In the genomic region with DNA sequence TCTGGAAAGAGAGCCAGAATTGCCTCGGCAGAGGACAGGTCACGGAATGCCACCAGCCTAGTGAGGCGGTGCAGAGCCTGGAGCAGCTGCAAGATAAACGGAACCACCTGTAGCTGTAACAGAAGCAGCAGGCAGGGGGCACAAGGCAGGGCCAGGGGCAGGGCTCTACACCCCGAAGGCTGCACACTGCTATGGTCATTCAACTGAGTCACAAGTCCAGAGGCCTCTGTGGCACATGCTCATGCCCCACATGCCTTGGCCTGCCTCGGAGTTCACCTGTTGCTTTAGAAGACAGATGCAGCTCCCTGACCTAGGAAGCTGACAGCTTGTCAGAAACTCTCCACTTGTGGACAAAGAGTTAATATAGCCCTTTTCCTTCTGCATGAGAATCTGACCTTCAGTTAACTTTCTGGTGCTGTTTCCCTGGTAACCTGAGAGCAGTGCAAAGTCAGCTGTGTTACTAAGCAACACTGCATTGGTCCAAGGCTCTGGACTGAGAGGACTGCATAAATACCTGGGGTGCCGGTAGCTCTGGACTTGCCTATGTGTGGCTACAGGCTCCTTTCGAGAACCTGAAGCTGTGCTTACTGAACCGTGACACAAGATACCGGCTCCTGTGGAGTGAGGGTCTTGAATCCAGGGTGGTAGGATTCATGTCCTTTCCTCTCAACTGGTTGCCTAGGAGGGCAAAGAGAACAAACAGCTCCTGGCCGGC, we compare ENCODE assay signal across 2 cellular contexts.
TF ChIP-seq lines count a peak whose summit lies in the region.

No MANE protein-coding gene starts in this region.

TF ChIP-seq in SK-N-SH treated with all-trans-retinoic acid at 6 μM for 48 hours, 23 proteins besides CTCF, POLR2A, EP300 and RAD21 (continued from another document):
- TF ChIP-seq, protein P1, sequence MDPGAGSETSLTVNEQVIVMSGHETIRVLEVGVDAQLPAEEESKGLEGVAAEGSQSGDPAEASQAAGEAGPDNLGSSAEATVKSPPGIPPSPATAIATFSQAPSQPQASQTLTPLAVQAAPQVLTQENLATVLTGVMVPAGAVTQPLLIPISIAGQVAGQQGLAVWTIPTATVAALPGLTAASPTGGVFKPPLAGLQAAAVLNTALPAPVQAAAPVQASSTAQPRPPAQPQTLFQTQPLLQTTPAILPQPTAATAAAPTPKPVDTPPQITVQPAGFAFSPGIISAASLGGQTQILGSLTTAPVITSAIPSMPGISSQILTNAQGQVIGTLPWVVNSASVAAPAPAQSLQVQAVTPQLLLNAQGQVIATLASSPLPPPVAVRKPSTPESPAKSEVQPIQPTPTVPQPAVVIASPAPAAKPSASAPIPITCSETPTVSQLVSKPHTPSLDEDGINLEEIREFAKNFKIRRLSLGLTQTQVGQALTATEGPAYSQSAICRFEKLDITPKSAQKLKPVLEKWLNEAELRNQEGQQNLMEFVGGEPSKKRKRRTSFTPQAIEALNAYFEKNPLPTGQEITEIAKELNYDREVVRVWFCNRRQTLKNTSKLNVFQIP (CRISPR knock-in tag; IDR thresholded peaks at IDR 0.05; ENCODE audit: borderline replicate concordance, low read depth), result no peak
- TF ChIP-seq ZNF565 (CRISPR knock-in tag; conservative IDR thresholded peaks at IDR 0.05; ENCODE audit: low read depth) (no peak), ZNF70 (CRISPR knock-in tag; IDR thresholded peaks at IDR 0.05) (no peak), OSR1 (CRISPR knock-in tag; IDR thresholded peaks at IDR 0.05) (no peak), GLIS3 (CRISPR knock-in tag; IDR thresholded peaks at IDR 0.05) (no peak), ZFP3 (CRISPR knock-in tag; IDR thresholded peaks at IDR 0.05) (no peak)
- TF ChIP-seq, protein P2, sequence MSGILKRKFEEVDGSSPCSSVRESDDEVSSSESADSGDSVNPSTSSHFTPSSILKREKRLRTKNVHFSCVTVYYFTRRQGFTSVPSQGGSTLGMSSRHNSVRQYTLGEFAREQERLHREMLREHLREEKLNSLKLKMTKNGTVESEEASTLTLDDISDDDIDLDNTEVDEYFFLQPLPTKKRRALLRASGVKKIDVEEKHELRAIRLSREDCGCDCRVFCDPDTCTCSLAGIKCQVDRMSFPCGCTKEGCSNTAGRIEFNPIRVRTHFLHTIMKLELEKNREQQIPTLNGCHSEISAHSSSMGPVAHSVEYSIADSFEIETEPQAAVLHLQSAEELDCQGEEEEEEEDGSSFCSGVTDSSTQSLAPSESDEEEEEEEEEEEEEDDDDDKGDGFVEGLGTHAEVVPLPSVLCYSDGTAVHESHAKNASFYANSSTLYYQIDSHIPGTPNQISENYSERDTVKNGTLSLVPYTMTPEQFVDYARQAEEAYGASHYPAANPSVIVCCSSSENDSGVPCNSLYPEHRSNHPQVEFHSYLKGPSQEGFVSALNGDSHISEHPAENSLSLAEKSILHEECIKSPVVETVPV (CRISPR knock-in tag; IDR thresholded peaks at IDR 0.05), result no peak
- TF ChIP-seq, protein P3, sequence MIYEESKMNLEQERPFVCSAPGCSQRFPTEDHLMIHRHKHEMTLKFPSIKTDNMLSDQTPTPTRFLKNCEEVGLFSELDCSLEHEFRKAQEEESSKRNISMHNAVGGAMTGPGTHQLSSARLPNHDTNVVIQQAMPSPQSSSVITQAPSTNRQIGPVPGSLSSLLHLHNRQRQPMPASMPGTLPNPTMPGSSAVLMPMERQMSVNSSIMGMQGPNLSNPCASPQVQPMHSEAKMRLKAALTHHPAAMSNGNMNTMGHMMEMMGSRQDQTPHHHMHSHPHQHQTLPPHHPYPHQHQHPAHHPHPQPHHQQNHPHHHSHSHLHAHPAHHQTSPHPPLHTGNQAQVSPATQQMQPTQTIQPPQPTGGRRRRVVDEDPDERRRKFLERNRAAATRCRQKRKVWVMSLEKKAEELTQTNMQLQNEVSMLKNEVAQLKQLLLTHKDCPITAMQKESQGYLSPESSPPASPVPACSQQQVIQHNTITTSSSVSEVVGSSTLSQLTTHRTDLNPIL (CRISPR knock-in tag; IDR thresholded peaks at IDR 0.05; ENCODE audit: low read depth), result no peak

TF ChIP-seq in SK-N-SH, 30 proteins besides CTCF, POLR2A, EP300 and RAD21 (continued from another document):
- TF ChIP-seq, protein P4, sequence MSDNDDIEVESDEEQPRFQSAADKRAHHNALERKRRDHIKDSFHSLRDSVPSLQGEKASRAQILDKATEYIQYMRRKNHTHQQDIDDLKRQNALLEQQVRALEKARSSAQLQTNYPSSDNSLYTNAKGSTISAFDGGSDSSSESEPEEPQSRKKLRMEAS (IDR thresholded peaks at IDR 0.05; ENCODE audit: low read depth), result no peak
- TF ChIP-seq MXI1 (IDR thresholded peaks at IDR 0.05; ENCODE audit: low read depth, low read length) (no peak), YY1 (IDR thresholded peaks at IDR 0.05; ENCODE audit: low read depth) (no peak), FOXJ3 (CRISPR knock-in tag; IDR thresholded peaks at IDR 0.05) (no peak), TAF1 (IDR thresholded peaks at IDR 0.05; ENCODE audit: borderline replicate concordance, low read depth, low read length) (no peak), JUND (IDR thresholded peaks at IDR 0.05) (no peak), GABPA (IDR thresholded peaks at IDR 0.05; ENCODE audit: low read depth) (no peak)
- TF ChIP-seq, protein P5, sequence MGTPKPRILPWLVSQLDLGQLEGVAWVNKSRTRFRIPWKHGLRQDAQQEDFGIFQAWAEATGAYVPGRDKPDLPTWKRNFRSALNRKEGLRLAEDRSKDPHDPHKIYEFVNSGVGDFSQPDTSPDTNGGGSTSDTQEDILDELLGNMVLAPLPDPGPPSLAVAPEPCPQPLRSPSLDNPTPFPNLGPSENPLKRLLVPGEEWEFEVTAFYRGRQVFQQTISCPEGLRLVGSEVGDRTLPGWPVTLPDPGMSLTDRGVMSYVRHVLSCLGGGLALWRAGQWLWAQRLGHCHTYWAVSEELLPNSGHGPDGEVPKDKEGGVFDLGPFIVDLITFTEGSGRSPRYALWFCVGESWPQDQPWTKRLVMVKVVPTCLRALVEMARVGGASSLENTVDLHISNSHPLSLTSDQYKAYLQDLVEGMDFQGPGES (IDR thresholded peaks at IDR 0.05; ENCODE audit: low read depth, low read length), result no peak
- TF ChIP-seq, protein P6, sequence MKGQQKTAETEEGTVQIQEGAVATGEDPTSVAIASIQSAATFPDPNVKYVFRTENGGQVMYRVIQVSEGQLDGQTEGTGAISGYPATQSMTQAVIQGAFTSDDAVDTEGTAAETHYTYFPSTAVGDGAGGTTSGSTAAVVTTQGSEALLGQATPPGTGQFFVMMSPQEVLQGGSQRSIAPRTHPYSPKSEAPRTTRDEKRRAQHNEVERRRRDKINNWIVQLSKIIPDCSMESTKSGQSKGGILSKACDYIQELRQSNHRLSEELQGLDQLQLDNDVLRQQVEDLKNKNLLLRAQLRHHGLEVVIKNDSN (IDR thresholded peaks at IDR 0.05; ENCODE audit: borderline replicate concordance, low read depth), result no peak
